In the genomic region with DNA sequence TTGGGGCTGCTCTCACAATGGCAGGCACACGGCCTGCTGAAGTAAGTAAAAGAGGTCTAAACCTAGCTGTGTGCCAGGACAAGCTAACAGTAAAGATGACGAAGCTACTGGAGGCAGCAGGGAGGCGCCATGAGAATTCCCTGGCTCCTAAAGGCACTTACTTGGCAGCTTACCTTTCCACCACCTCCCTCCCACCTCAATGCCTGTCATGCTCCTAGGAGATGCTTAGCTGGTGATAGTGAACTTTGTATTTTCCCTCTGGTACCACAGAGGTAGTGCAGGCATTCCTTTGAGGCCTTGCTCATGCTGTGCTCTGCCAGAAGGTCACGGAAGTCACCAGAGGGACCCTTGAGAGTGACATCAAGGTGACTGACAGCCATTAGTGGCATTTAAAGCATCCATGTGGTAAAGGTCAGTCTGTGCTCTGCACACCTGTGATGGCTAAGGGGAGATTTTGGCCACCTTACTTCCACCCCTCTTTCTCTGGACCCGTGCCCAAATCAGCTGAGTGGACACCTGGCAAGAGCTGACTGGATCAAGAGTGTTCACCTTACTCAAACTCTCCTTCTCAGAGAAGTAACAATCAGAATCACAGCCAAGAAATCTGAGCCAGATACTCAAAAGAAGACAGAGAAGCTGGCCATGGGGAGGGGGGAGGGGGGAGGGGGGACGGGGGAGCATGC, we compare ENCODE assay signal across 9 cellular contexts. TPM values are rescaled to one million over a fixed set of nuclear protein-coding genes. Genes with fewer than 3 reads are reported as not detected.
DNase-seq lines count a peak whose midpoint lies in the region; ATAC-seq, FAIRE-seq and TF ChIP-seq lines count a peak whose summit lies in the region.
"Had no signal": no experiment of that assay in that cellular context is flagged by ENCODE, and none has a peak within 500 bp of the region (broad histone marks: within the 10 kb centered on the region; RNA-seq: fewer than 3 reads in every experiment).

No MANE protein-coding gene starts in this region.

- H3K27ac Mint-ChIP-seq in IgD-negative memory B cell = peak overlapping the region; percentile 74 to 97 (median 87)
- H3K27ac Mint-ChIP-seq in central memory CD8-positive, alpha-beta T cell (ENCODE audit: low read depth) = peak overlapping the region; percentile 63
- peak overlapping the region; percentile 93 for H3K27ac Mint-ChIP-seq in nephron progenitor cell

- no peaks in the 10 kb centered on the region for H3K27me3 ChIP-seq in ACC112 (ENCODE audit: insufficient read depth, low read length)

- TF ChIP-seq CTCF in nephron progenitor cell (IDR thresholded peaks at IDR 0.05) = no peak

- no peak for DNase-seq in central memory CD8-positive, alpha-beta T cell (ENCODE audit: low spot score in 2 of 2)
- DNase-seq in nephron progenitor cell = no peak
- no peak for DNase-seq in H54 (ENCODE audit: insufficient read length, low spot score)
- DNase-seq in NAMALWA (ENCODE audit: low spot score) = no peak
- DNase-seq in mesenteric fat pad (ENCODE audit: low spot score) = no peak
- DNase-seq: RPMI8226 had no signal

- H3K27me3 Mint-ChIP-seq in IgD-negative memory B cell (no peaks in the 10 kb centered on the region), nephron progenitor cell (ENCODE audit: low read depth, poor library complexity) (peaks cover 6% of the 10 kb centered on the region)
- H3K27me3 Mint-ChIP-seq in central memory CD8-positive, alpha-beta T cell = peaks cover under 1% of the 10 kb centered on the region

- H3K4me1 Mint-ChIP-seq in IgD-negative memory B cell (peaks cover 49 to 72% (median 53%) of the 10 kb centered on the region in 3 donors), nephron progenitor cell (peaks cover 71% of the 10 kb centered on the region)
- peaks cover 71% of the 10 kb centered on the region for H3K4me1 Mint-ChIP-seq in central memory CD8-positive, alpha-beta T cell

- no peaks in the 10 kb centered on the region for H3K36me3 Mint-ChIP-seq in IgD-negative memory B cell
- H3K36me3 Mint-ChIP-seq in central memory CD8-positive, alpha-beta T cell (ENCODE audit: insufficient read depth) = peaks cover 9% of the 10 kb centered on the region
- H3K36me3 Mint-ChIP-seq in nephron progenitor cell (ENCODE audit: low read depth) = peaks cover 14% of the 10 kb centered on the region

- H3K4me1 ChIP-seq in ACC112 (ENCODE audit: control insufficient read depth, insufficient read depth, low read length, unreplicated experiment) = peaks cover 37% of the 10 kb centered on the region

- H3K4me3 ChIP-seq in ACC112 (ENCODE audit: low read depth, low read length) = peak overlapping the region; percentile 55

- peak overlapping the region; percentile 62 for H3K27ac ChIP-seq in ACC112 (ENCODE audit: low read depth, low read length)

- TF ChIP-seq POLR2A in H54 (IDR thresholded peaks at IDR 0.05; ENCODE audit: low read depth, low read length) = no peak

- no peak for FAIRE-seq in H54 (lab: Jason Lieb, UNC)

- H3K79me2 ChIP-seq in ACC112 (ENCODE audit: control insufficient read depth, insufficient read depth, low read length, unreplicated experiment) = peaks cover 80% of the 10 kb centered on the region

- no peak for ATAC-seq in central memory CD8-positive, alpha-beta T cell (replicated peaks; ENCODE audit: extremely low read depth, poor library complexity, severe bottlenecking)
- ATAC-seq in HG02623 (IDR thresholded peaks at IDR 0.05; ENCODE audit: unreplicated experiment) = no peak

- no peaks in the 10 kb centered on the region for H3K36me3 ChIP-seq in ACC112 (ENCODE audit: insufficient read depth, low read length)

- peak overlapping the region; percentile 14 to 85 (median 80) for H3K4me3 Mint-ChIP-seq in IgD-negative memory B cell
- H3K4me3 Mint-ChIP-seq in central memory CD8-positive, alpha-beta T cell = peak overlapping the region; percentile 86
- peak overlapping the region; percentile 94 for H3K4me3 Mint-ChIP-seq in nephron progenitor cell

- H3K9me3 Mint-ChIP-seq in IgD-negative memory B cell = no peaks in the 10 kb centered on the region
- H3K9me3 Mint-ChIP-seq in central memory CD8-positive, alpha-beta T cell = no peaks in the 10 kb centered on the region
- no peaks in the 10 kb centered on the region for H3K9me3 Mint-ChIP-seq in nephron progenitor cell

- H2AFZ ChIP-seq in ACC112 (ENCODE audit: low read length, unreplicated experiment) = no peak overlapping the region

RNA-seq across cellular contexts. Expression of a gene that starts 3.0 kb away (rescaled TPM):
- 36.1 TPM for polyA plus RNA-seq in IgD-negative memory B cell
- 384 TPM for total RNA-seq in mesenteric fat pad
